20 cellular contexts compared by ENCODE assay signal in genomic region chr1:223430221-223430620, GRCh38. TPM values are rescaled to one million over a fixed set of nuclear protein-coding genes. Genes with fewer than 3 reads are reported as not detected.
"Had no signal": no experiment of that assay in that cellular context is flagged by ENCODE, and none has a peak within 500 bp of the region (broad histone marks: within the 10 kb centered on the region; RNA-seq: fewer than 3 reads in every experiment).

No MANE protein-coding gene starts in this region.

- H3K27me3 Mint-ChIP-seq: stimulated activated memory B cell treated with anti-CD40 and anti-IgM and Interleukin-4, amounts not matched to agents 10 μg/mL and 1 μg/mL and 100 μg/mL, for 72 hours had no signal

- H3K4me1 Mint-ChIP-seq: activated naive CD8-positive, alpha-beta T cell treated with anti-CD3 and anti-CD28 coated beads, Interleukin-2, amount 10 ng/mL, durations not matched to agents 7 days and 5 days; mesothelial cell of epicardium; stimulated activated memory B cell treated with anti-CD40 and anti-IgM and Interleukin-4, amounts not matched to agents 10 μg/mL and 1 μg/mL and 100 μg/mL, for 72 hours had no signal

- H3K4me3 ChIP-seq: breast epithelium, lower lobe of right lung, SJSA1 had no signal

- H3K27ac Mint-ChIP-seq: activated naive CD8-positive, alpha-beta T cell treated with anti-CD3 and anti-CD28 coated beads, Interleukin-2, amount 10 ng/mL, durations not matched to agents 7 days and 5 days; mesothelial cell of epicardium; stimulated activated memory B cell treated with anti-CD40 and anti-IgM and Interleukin-4, amounts not matched to agents 10 μg/mL and 1 μg/mL and 100 μg/mL, for 72 hours had no signal

- H3K9me3 ChIP-seq: lower lobe of right lung had no signal

- ATAC-seq: lower lobe of right lung; stimulated activated memory B cell treated with anti-CD40 and anti-IgM and Interleukin-4, amounts not matched to agents 10 μg/mL and 1 μg/mL and 100 μg/mL, for 72 hours had no signal

- H3K27ac ChIP-seq: lower lobe of right lung, SJSA1 had no signal

- H3K36me3 Mint-ChIP-seq: activated naive CD8-positive, alpha-beta T cell treated with anti-CD3 and anti-CD28 coated beads, Interleukin-2, amount 10 ng/mL, durations not matched to agents 7 days and 5 days; mesothelial cell of epicardium; stimulated activated memory B cell treated with anti-CD40 and anti-IgM and Interleukin-4, amounts not matched to agents 10 μg/mL and 1 μg/mL and 100 μg/mL, for 72 hours had no signal

- H3K4me1 ChIP-seq: lower lobe of right lung, SJSA1 had no signal

- H3K4me3 Mint-ChIP-seq: activated naive CD8-positive, alpha-beta T cell treated with anti-CD3 and anti-CD28 coated beads, Interleukin-2, amount 10 ng/mL, durations not matched to agents 7 days and 5 days; mesothelial cell of epicardium; stimulated activated memory B cell treated with anti-CD40 and anti-IgM and Interleukin-4, amounts not matched to agents 10 μg/mL and 1 μg/mL and 100 μg/mL, for 72 hours had no signal

- DNase-seq: activated CD4-positive, CD25-positive, alpha-beta regulatory T cell treated with anti-CD3 and anti-CD28 coated beads, Interleukin-2, amount 50 U/mL, for 72 hours; activated naive CD4-positive, alpha-beta T cell; activated naive CD8-positive, alpha-beta T cell treated with anti-CD3 and anti-CD28 coated beads, Interleukin-2, amount 10 ng/mL, durations not matched to agents 7 days and 5 days; activated T-cell treated with anti-CD3 and anti-CD28 coated beads for 4 hours; glutamatergic neuron; lower lobe of right lung; stimulated activated CD4-positive, alpha-beta T cell treated with anti-CD3 and anti-CD28 coated beads, Interleukin-12 subunit alpha, Interleukin-12 subunit beta, amount 100 ng/mL, for 4 hours; SW 1271; T-helper 9 cell; trophoblast cell had no signal

- H3K27me3 ChIP-seq: breast epithelium, foreskin keratinocyte, SJSA1 had no signal

- H3K36me3 ChIP-seq: breast epithelium, lower lobe of right lung, SJSA1 had no signal

RNA-seq across cellular contexts. Expression of gene CCDC185, which starts 37.0 kb away (rescaled TPM):
- total RNA-seq: activated naive CD8-positive, alpha-beta T cell treated with anti-CD3 and anti-CD28 coated beads, Interleukin-2, amount 10 ng/mL, durations not matched to agents 7 days and 5 days; breast epithelium; foreskin keratinocyte; lower lobe of right lung; mesothelial cell of epicardium; myocyte; omental fat pad; pulmonary artery endothelial cell; SJSA1; subcutaneous adipose tissue had no signal
- polyA plus RNA-seq: foreskin keratinocyte, neural cell had no signal
